ENCODE assay signal across 27 cellular contexts in the genomic region with DNA sequence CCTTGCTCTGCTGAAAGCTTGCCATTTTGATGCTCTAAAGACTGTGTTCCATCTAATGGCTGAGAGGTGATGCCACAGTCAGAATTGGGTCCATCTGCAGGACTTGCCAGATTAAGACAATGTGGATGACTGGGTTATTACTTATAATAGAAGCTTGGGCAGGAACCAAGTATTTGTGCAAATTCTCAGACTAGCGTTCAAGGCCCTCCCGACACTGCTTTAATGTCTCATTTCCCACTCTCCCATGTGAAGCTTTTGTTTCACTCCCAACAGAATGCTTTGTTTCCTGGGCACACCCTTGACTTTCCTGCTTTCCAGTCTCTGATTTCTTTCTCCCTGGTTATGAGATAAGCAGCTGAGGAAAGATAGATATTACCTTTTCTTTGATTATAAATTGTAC.
"Had no signal": no experiment of that assay in that cellular context is flagged by ENCODE, and none has a peak within 500 bp of the region (broad histone marks: within the 10 kb centered on the region; RNA-seq: fewer than 3 reads in every experiment).

No MANE protein-coding gene starts in this region.

- H3K4me1 Mint-ChIP-seq: mesothelial cell of epicardium; naive thymus-derived CD4-positive, alpha-beta T cell; stimulated activated effector memory CD8-positive, alpha-beta T cell treated with anti-CD3 and anti-CD28 coated beads, Interleukin-12 subunit alpha, Interleukin-12 subunit beta, amount 100 ng/mL, for 72 hours had no signal

- H3K4me2 ChIP-seq: hepatocyte had no signal

- H3K36me3 ChIP-seq: left ventricle myocardium inferior, pancreas, prostate gland, tibial nerve, uterus had no signal

- ATAC-seq: naive thymus-derived CD4-positive, alpha-beta T cell; pancreas; sciatic nerve; stimulated activated effector memory CD8-positive, alpha-beta T cell treated with anti-CD3 and anti-CD28 coated beads, Interleukin-12 subunit alpha, Interleukin-12 subunit beta, amount 100 ng/mL, for 72 hours had no signal

- H3K36me3 Mint-ChIP-seq: mesothelial cell of epicardium; naive thymus-derived CD4-positive, alpha-beta T cell; stimulated activated effector memory CD8-positive, alpha-beta T cell treated with anti-CD3 and anti-CD28 coated beads, Interleukin-12 subunit alpha, Interleukin-12 subunit beta, amount 100 ng/mL, for 72 hours; type B pancreatic cell had no signal

- H3K9me3 Mint-ChIP-seq: mesothelial cell of epicardium; nephron; stimulated activated effector memory CD8-positive, alpha-beta T cell treated with anti-CD3 and anti-CD28 coated beads, Interleukin-12 subunit alpha, Interleukin-12 subunit beta, amount 100 ng/mL, for 72 hours; stimulated activated naive CD8-positive, alpha-beta T cell treated with anti-CD3 and anti-CD28 coated beads, Interleukin-15, Interleukin-2, amounts not matched to agents 100 ng/mL and 50 ng/mL, for 24 hours; type B pancreatic cell had no signal

- H3K27me3 ChIP-seq: hepatocyte, pancreas, tibial nerve, uterus had no signal

- H3K27ac ChIP-seq: hepatocyte, left ventricle myocardium inferior, pancreas, prostate gland, skin epidermis, tibial nerve, uterus had no signal

- H3K4me3 Mint-ChIP-seq: mesothelial cell of epicardium; naive thymus-derived CD4-positive, alpha-beta T cell; nephron; neural crest cell; stimulated activated effector memory CD8-positive, alpha-beta T cell treated with anti-CD3 and anti-CD28 coated beads, Interleukin-12 subunit alpha, Interleukin-12 subunit beta, amount 100 ng/mL, for 72 hours; stimulated activated naive CD8-positive, alpha-beta T cell treated with anti-CD3 and anti-CD28 coated beads, Interleukin-15, Interleukin-2, amounts not matched to agents 100 ng/mL and 50 ng/mL, for 24 hours; type B pancreatic cell had no signal

- H3K9me3 ChIP-seq: left ventricle myocardium inferior, pancreas, prostate gland, tibial nerve, uterus had no signal

- H3K4me3 ChIP-seq: hepatocyte, left ventricle myocardium inferior, lung, pancreas, prostate gland, skin epidermis, tibial nerve, uterus had no signal

- H3K79me2 ChIP-seq: hepatocyte had no signal

- H2AFZ ChIP-seq: hepatocyte had no signal

- H3K27ac Mint-ChIP-seq: mesothelial cell of epicardium; nephron; stimulated activated effector memory CD8-positive, alpha-beta T cell treated with anti-CD3 and anti-CD28 coated beads, Interleukin-12 subunit alpha, Interleukin-12 subunit beta, amount 100 ng/mL, for 72 hours; stimulated activated naive CD8-positive, alpha-beta T cell treated with anti-CD3 and anti-CD28 coated beads, Interleukin-15, Interleukin-2, amounts not matched to agents 100 ng/mL and 50 ng/mL, for 24 hours; type B pancreatic cell had no signal

- DNase-seq: islet precursor cell; left ventricle myocardium inferior; mesendoderm; naive thymus-derived CD4-positive, alpha-beta T cell; nucleus accumbens; pancreas; posterior cingulate gyrus; retina; right cardiac atrium; stimulated activated CD4-positive, alpha-beta T cell treated with anti-CD3 and anti-CD28 coated beads, Interleukin-12 subunit alpha, Interleukin-12 subunit beta, amount 100 ng/mL, for 4 hours; stimulated activated CD4-positive, alpha-beta T cell treated with anti-CD3 and anti-CD28 coated beads, Interleukin-15, amount 100 ng/mL, for 24 hours; stimulated activated CD4-positive, alpha-beta T cell treated with anti-CD3 and anti-CD28 coated beads, Interleukin-4, amount 100 ng/mL, for 24 hours; stimulated activated naive CD4-positive, alpha-beta T cell; substantia nigra; uterus had no signal

- H3K4me1 ChIP-seq: left ventricle myocardium inferior, pancreas, prostate gland, uterus had no signal
